ENCODE assay signal across 8 cellular contexts in genomic region chr12:78146365-78146772, GRCh38.
DNase-seq lines count a peak whose midpoint lies in the region; ATAC-seq and TF ChIP-seq lines count a peak whose summit lies in the region.

No MANE protein-coding gene starts in this region.

- H3K27me3 ChIP-seq in ascending aorta (no peaks in the 10 kb centered on the region), left lung (no peaks in the 10 kb centered on the region), stomach (no peaks in the 10 kb centered on the region)

- DNase-seq in GM04504 (ENCODE audit: low read depth) (peak; percentile 1), HEK293T (ENCODE audit: extremely low spot score) (peak; percentile 12), NCI-H1694 (lab: John Stamatoyannopoulos, UW) (peak; percentile 16), ascending aorta (ENCODE audit: low spot score in 2 of 2) (no peak), left lung (no peak), GF-D8 (lab: John Stamatoyannopoulos, UW) (no peak), stomach (no peak)
- no peak for DNase-seq in activated T-helper 2 cell treated with anti-CD3 and anti-CD28 coated beads, Interferon-gamma antibody, Interleukin-2, Interleukin-4, amounts not matched to agents 10 μg/mL and 5 μg/mL and 100 μg/mL, durations not matched to agents 14 hours and 24 hours and 36 hours (ENCODE audit: low spot score)

- H3K27ac ChIP-seq in ascending aorta = no peak overlapping the region
- no peak overlapping the region for H3K27ac ChIP-seq in left lung
- no peak overlapping the region for H3K27ac ChIP-seq in stomach

- ATAC-seq in left lung = peak; percentile 51

- CTCF ChIA-PET in HEK293T (lab: Yijun Ruan, JAX) = interaction anchor here (0.7 to 0.9 kb wide), 5 partner anchors 14 to 1838 kb away, joined by 3 to 5 read pairs (median 3); no protein-coding TSS in a partner anchor

- no peaks in the 10 kb centered on the region for H3K36me3 ChIP-seq in ascending aorta
- no peaks in the 10 kb centered on the region for H3K36me3 ChIP-seq in left lung
- H3K36me3 ChIP-seq in stomach = no peaks in the 10 kb centered on the region

- TF ChIP-seq EP300 in stomach (IDR thresholded peaks at IDR 0.05) = no peak

- POLR2A ChIA-PET in HEK293T (lab: Yijun Ruan, JAX) = no interaction called here

- H3K9me3 ChIP-seq in ascending aorta (no peaks in the 10 kb centered on the region), left lung (no peaks in the 10 kb centered on the region), stomach (no peaks in the 10 kb centered on the region)

- no peak overlapping the region for H3K4me3 Mint-ChIP-seq in activated T-helper 2 cell treated with anti-CD3 and anti-CD28 coated beads, Interferon-gamma antibody, Interleukin-2, Interleukin-4, amounts not matched to agents 10 μg/mL and 5 μg/mL and 100 μg/mL, durations not matched to agents 14 hours and 24 hours and 36 hours (ENCODE audit: low read depth)

- TF ChIP-seq POLR2A in stomach (IDR thresholded peaks at IDR 0.05) = no peak

- H3K4me3 ChIP-seq in ascending aorta (no peak overlapping the region), left lung (no peak overlapping the region), stomach (no peak overlapping the region)

- H3K36me3 Mint-ChIP-seq in activated T-helper 2 cell treated with anti-CD3 and anti-CD28 coated beads, Interferon-gamma antibody, Interleukin-2, Interleukin-4, amounts not matched to agents 10 μg/mL and 5 μg/mL and 100 μg/mL, durations not matched to agents 14 hours and 24 hours and 36 hours (ENCODE audit: low read depth) = no peaks in the 10 kb centered on the region

- H3K4me1 Mint-ChIP-seq in activated T-helper 2 cell treated with anti-CD3 and anti-CD28 coated beads, Interferon-gamma antibody, Interleukin-2, Interleukin-4, amounts not matched to agents 10 μg/mL and 5 μg/mL and 100 μg/mL, durations not matched to agents 14 hours and 24 hours and 36 hours (ENCODE audit: low read depth) = no peaks in the 10 kb centered on the region

- H3K27me3 Mint-ChIP-seq in activated T-helper 2 cell treated with anti-CD3 and anti-CD28 coated beads, Interferon-gamma antibody, Interleukin-2, Interleukin-4, amounts not matched to agents 10 μg/mL and 5 μg/mL and 100 μg/mL, durations not matched to agents 14 hours and 24 hours and 36 hours (ENCODE audit: low read depth) = no peaks in the 10 kb centered on the region

- H3K9me3 Mint-ChIP-seq in activated T-helper 2 cell treated with anti-CD3 and anti-CD28 coated beads, Interferon-gamma antibody, Interleukin-2, Interleukin-4, amounts not matched to agents 10 μg/mL and 5 μg/mL and 100 μg/mL, durations not matched to agents 14 hours and 24 hours and 36 hours = no peaks in the 10 kb centered on the region

- no peak overlapping the region for H3K27ac Mint-ChIP-seq in activated T-helper 2 cell treated with anti-CD3 and anti-CD28 coated beads, Interferon-gamma antibody, Interleukin-2, Interleukin-4, amounts not matched to agents 10 μg/mL and 5 μg/mL and 100 μg/mL, durations not matched to agents 14 hours and 24 hours and 36 hours

- intact Hi-C loops in ascending aorta (cut with DNase I) (no loop called here), left lung (cut with DNase I) (no loop called here), stomach (cut with DNase I; ENCODE audit: low total_unique reads) (no loop called here)
- intact Hi-C loops in activated T-helper 2 cell treated with anti-CD3 and anti-CD28 coated beads, Interferon-gamma antibody, Interleukin-2, Interleukin-4, amounts not matched to agents 10 μg/mL and 5 μg/mL and 100 μg/mL, durations not matched to agents 14 hours and 24 hours and 36 hours (cut with micrococcal nuclease) = loop anchor here (10.0 kb wide), 1 partner anchor 1228 kb away; no protein-coding TSS in a partner anchor

- TF ChIP-seq CTCF in ascending aorta (IDR thresholded peaks at IDR 0.05) (peak in 2 of 3 experiments; percentile 42 to 54), left lung (IDR thresholded peaks at IDR 0.05) (peak; percentile 53 to 66), stomach (IDR thresholded peaks at IDR 0.05) (peak in 3 of 7 experiments; percentile 30 to 48 (median 47))

- no peaks in the 10 kb centered on the region for H3K4me1 ChIP-seq in ascending aorta
- H3K4me1 ChIP-seq in left lung = no peaks in the 10 kb centered on the region
- no peaks in the 10 kb centered on the region for H3K4me1 ChIP-seq in stomach

TF ChIP-seq in HEK293T, 16 proteins besides CTCF, POLR2A, EP300 and RAD21:
- no peak for TF ChIP-seq ZNF384 (IDR thresholded peaks at IDR 0.05)
- TF ChIP-seq SUZ12 (IDR thresholded peaks at IDR 0.05) = no peak
- TF ChIP-seq ARNT (IDR thresholded peaks at IDR 0.05) = no peak
- TF ChIP-seq NFRKB (IDR thresholded peaks at IDR 0.05) = no peak
- no peak for TF ChIP-seq PKNOX1 (IDR thresholded peaks at IDR 0.05)
- no peak for TF ChIP-seq FOXM1 (IDR thresholded peaks at IDR 0.05; ENCODE audit: borderline replicate concordance)
- no peak for TF ChIP-seq FOXA1 (IDR thresholded peaks at IDR 0.05)
- no peak for TF ChIP-seq SP1 (IDR thresholded peaks at IDR 0.05)
- TF ChIP-seq BHLHE40 (IDR thresholded peaks at IDR 0.05; ENCODE audit: borderline replicate concordance) = no peak
- TF ChIP-seq ELF4 (IDR thresholded peaks at IDR 0.05) = no peak
- TF ChIP-seq TARDBP (IDR thresholded peaks at IDR 0.05) = no peak
- TF ChIP-seq FOXK2 (IDR thresholded peaks at IDR 0.05) = no peak
- TF ChIP-seq CTBP1 (IDR thresholded peaks at IDR 0.05; ENCODE audit: borderline replicate concordance) = no peak
- TF ChIP-seq L3MBTL2 (conservative IDR thresholded peaks at IDR 0.05) = no peak
- no peak for TF ChIP-seq HDGF (IDR thresholded peaks at IDR 0.05; ENCODE audit: borderline replicate concordance)
- no peak for TF ChIP-seq LEF1 (IDR thresholded peaks at IDR 0.05; ENCODE audit: borderline replicate concordance)

Comparison
In these comparisons a context has a peak if more than half of its experiments do, and no peak if none do; other contexts are left out.
1. DNase-seq: peak in GM04504 (single experiment), HEK293T (single experiment) and NCI-H1694 (single experiment); none in ascending aorta (0 of 2), left lung (0 of 2), activated T-helper 2 cell treated with anti-CD3 and anti-CD28 coated beads, Interferon-gamma antibody, Interleukin-2, Interleukin-4, amounts not matched to agents 10 μg/mL and 5 μg/mL and 100 μg/mL, durations not matched to agents 14 hours and 24 hours and 36 hours (single experiment), GF-D8 (single experiment) and stomach (single experiment).